9 cellular contexts compared by ENCODE assay signal in genomic region chr3:50502584-50503423, GRCh38. TPM values are rescaled to one million over a fixed set of nuclear protein-coding genes. Genes with fewer than 3 reads are reported as not detected.
DNase-seq lines count a peak whose midpoint lies in the region; ATAC-seq and TF ChIP-seq lines count a peak whose summit lies in the region.
"Had no signal": no experiment of that assay in that cellular context is flagged by ENCODE, and none has a peak within 500 bp of the region (broad histone marks: within the 10 kb centered on the region; RNA-seq: fewer than 3 reads in every experiment).

No MANE protein-coding gene starts in this region.

- TF ChIP-seq POLR2A in esophagus squamous epithelium (IDR thresholded peaks at IDR 0.05): no peak

- peak; percentile 18; the same call in 1 of the 3 replicates for ATAC-seq in RWPE2 (ENCODE audit: low read depth)
- ATAC-seq in HG03108 (IDR thresholded peaks at IDR 0.05; ENCODE audit: unreplicated experiment): no peak
- ATAC-seq in GM19463 (IDR thresholded peaks at IDR 0.05; ENCODE audit: unreplicated experiment): no peak

- H3K36me3 ChIP-seq in RWPE2 (ENCODE audit: low read depth) (no peaks in the 10 kb centered on the region), esophagus squamous epithelium (no peaks in the 10 kb centered on the region), parathyroid adenoma (ENCODE audit: control insufficient read depth, insufficient read depth, low read length) (no peaks in the 10 kb centered on the region)

- 0% methylated on average over 1 of the region's 79 CpGs; no CpG with 5 or more reads in 1 of the 2 donors for WGBS in esophagus squamous epithelium, 2 donors

- DNase-seq in ELF-1 (ENCODE audit: low read depth, low spot score) (peak; percentile 37), RWPE2 (ENCODE audit: low spot score) (no peak), esophagus squamous epithelium (lab: John Stamatoyannopoulos, UW) (no peak), medulla oblongata (ENCODE audit: extremely low spot score) (no peak), NCI-H510A treated with DMSO at 0.1 percent for 48 hours (lab: John Stamatoyannopoulos, UW) (no peak)

- H2AFZ ChIP-seq in parathyroid adenoma: peak overlapping the region; percentile 79

- H3K27me3 ChIP-seq in RWPE2 (ENCODE audit: insufficient read depth, poor library complexity, severe bottlenecking) (peaks cover 34% of the 10 kb centered on the region), esophagus squamous epithelium (peaks cover 0 to 74% (median 4%) of the 10 kb centered on the region in 4 donors), parathyroid adenoma (ENCODE audit: control insufficient read depth, insufficient read depth, low read length) (no peaks in the 10 kb centered on the region)

- no peaks in the 10 kb centered on the region for H3K4me1 ChIP-seq in RWPE2 (ENCODE audit: insufficient read depth, poor library complexity, severe bottlenecking)
- H3K4me1 ChIP-seq in esophagus squamous epithelium: peaks cover 0 to 22% (median 8%) of the 10 kb centered on the region in 3 donors
- peaks cover 4% of the 10 kb centered on the region for H3K4me1 ChIP-seq in parathyroid adenoma

- TF ChIP-seq CTCF in RWPE2 (IDR thresholded peaks at IDR 0.05; ENCODE audit: poor library complexity, severe bottlenecking) (no peak), esophagus squamous epithelium (IDR thresholded peaks at IDR 0.05) (no peak), parathyroid adenoma (IDR thresholded peaks at IDR 0.05) (no peak)

- peak overlapping the region; percentile 94 for H3K4me2 ChIP-seq in parathyroid adenoma (ENCODE audit: low read length)

- no peak overlapping the region for H3K27ac ChIP-seq in RWPE2 (ENCODE audit: poor library complexity, severe bottlenecking)
- peak overlapping the region in 2 of 4 donors; percentile 59 to 64 for H3K27ac ChIP-seq in esophagus squamous epithelium
- H3K27ac ChIP-seq in parathyroid adenoma: no peak overlapping the region

- H3K4me3 ChIP-seq in RWPE2 (ENCODE audit: severe bottlenecking) (peak overlapping the region; percentile 39), esophagus squamous epithelium (peak overlapping the region; percentile 30 to 78 (median 50)), parathyroid adenoma (ENCODE audit: low read depth, low read length) (peak overlapping the region; percentile 42)
- H3K4me3 ChIP-seq: mucosa of descending colon had no signal

- intact Hi-C loops in esophagus squamous epithelium (cut with DNase I): no loop called here

- H3K9me3 ChIP-seq in RWPE2 (ENCODE audit: severe bottlenecking): no peaks in the 10 kb centered on the region
- H3K9me3 ChIP-seq in esophagus squamous epithelium: no peaks in the 10 kb centered on the region
- H3K9me3 ChIP-seq in parathyroid adenoma (ENCODE audit: control insufficient read depth, low read length): no peaks in the 10 kb centered on the region
- H3K9me3 ChIP-seq: mucosa of descending colon had no signal

- no peaks in the 10 kb centered on the region for H3K79me2 ChIP-seq in parathyroid adenoma

- H3K9ac ChIP-seq in parathyroid adenoma: no peak overlapping the region

RNA-seq across cellular contexts. Expression of gene CACNA2D2, which starts 0.6 kb away (rescaled TPM):
- under 1 TPM in 3 of 4 donors, not detected in 1; 0.18 to 0.57 (median 0.35) TPM for total RNA-seq in esophagus squamous epithelium
